8 cellular contexts compared by ENCODE assay signal in the genomic region with DNA sequence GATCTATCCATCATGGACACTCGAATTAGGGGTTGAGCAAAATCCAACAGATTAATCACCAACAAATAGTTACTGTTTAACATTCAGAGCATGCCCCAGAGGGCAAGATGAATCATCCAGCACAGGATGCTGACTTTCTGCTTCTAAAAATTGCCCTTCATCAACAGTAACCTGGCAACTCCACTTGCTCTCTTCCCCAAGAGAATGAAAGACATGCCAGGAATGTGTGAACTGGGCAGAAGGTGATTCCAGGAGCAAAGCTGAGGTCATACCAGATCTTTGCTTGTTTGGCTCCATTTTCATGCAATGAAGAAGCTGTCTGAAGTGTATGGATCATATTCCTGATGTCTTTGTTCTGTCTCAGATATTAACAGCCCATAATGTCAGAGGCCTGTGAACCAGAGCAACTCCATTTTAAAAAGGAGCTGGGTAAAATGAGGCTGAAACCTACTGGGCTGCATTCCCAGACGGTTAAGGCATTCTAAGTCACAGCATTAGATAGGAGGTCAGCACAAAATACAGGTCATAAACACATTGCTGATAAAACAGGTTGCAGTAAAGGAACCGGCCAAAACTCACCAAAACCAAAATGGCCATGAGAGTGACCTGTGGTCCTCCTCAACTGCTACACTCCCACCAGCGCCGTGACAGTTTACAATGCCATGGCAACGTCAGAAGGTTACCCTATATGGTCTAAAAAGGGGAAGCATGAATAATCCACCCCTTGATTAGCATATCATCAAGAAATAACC. TPM values are rescaled to one million over a fixed set of nuclear protein-coding genes. Genes with fewer than 3 reads are reported as not detected.
DNase-seq lines count a peak whose midpoint lies in the region; ATAC-seq lines count a peak whose summit lies in the region.

No MANE protein-coding gene starts in this region.

- ATAC-seq in GM18868 (IDR thresholded peaks at IDR 0.05; ENCODE audit: unreplicated experiment), result no peak

- no peaks in the 10 kb centered on the region for H3K9me3 ChIP-seq in stomach smooth muscle (ENCODE audit: control insufficient read depth in 2 of 2, low read length in 2 of 2)

- H3K27me3 ChIP-seq in H7 (ENCODE audit: control insufficient read depth, insufficient read depth, low read length), result no peaks in the 10 kb centered on the region
- no peaks in the 10 kb centered on the region for H3K27me3 ChIP-seq in layer of hippocampus (ENCODE audit: control insufficient read depth, insufficient read depth, low read length)
- H3K27me3 ChIP-seq in stomach smooth muscle (ENCODE audit: control insufficient read depth in 1 of 2, insufficient read depth in 2 of 2, low read length in 2 of 2), result no peaks in the 10 kb centered on the region

- peak overlapping the region in 1 of 2 donors; percentile 43 for H3K9ac ChIP-seq in stomach smooth muscle (ENCODE audit: low read length in 2 of 2)

- H3K36me3 ChIP-seq in H7 (replicated peaks; ENCODE audit: control insufficient read depth, insufficient read depth, low read length), result no peaks in the 10 kb centered on the region
- no peaks in the 10 kb centered on the region for H3K36me3 ChIP-seq in stomach smooth muscle (ENCODE audit: control insufficient read depth in 2 of 2, insufficient read depth in 2 of 2, low read length in 2 of 2)

- DNase-seq in CD1c-positive myeloid dendritic cell (ENCODE audit: extremely low spot score) (peak; percentile 67), H7 (peak; percentile 45), RPMI7951 (ENCODE audit: low read depth) (peak; percentile 97), cerebellar cortex (ENCODE audit: low spot score) (peak; percentile 88), inferior parietal cortex (ENCODE audit: extremely low spot score) (no peak)

- no peak overlapping the region for H3K4me3 ChIP-seq in H7 (ENCODE audit: insufficient read depth, low read depth, low read length)
- no peak overlapping the region for H3K4me3 ChIP-seq in stomach smooth muscle (ENCODE audit: low read length in 2 of 2)

- H3K27ac ChIP-seq in layer of hippocampus (ENCODE audit: low read depth, low read length), result peak overlapping the region; percentile 99
- peak overlapping the region; percentile 95 for H3K27ac ChIP-seq in stomach smooth muscle (ENCODE audit: low read length)

- H3K4me1 ChIP-seq in stomach smooth muscle (ENCODE audit: control insufficient read depth, insufficient read depth, low read length), result peaks cover 19% of the 10 kb centered on the region

RNA-seq across cellular contexts. Expression of gene ZNF367, which starts 2.5 kb away (rescaled TPM):
- total RNA-seq in H7 (2014; rRNA removed; shearing (Covaris generic)), result 10.0 and 12.3 TPM in 2 replicates
- 18.2 and 21.1 TPM in 2 replicates for total RNA-seq in RPMI7951 (2014; rRNA removed; shearing (Covaris generic))

RNA-seq across cellular contexts. Expression of gene HABP4, which starts 29.3 kb away (rescaled TPM):
- total RNA-seq in H7 (2014; rRNA removed; shearing (Covaris generic)), result 4.6 and 10.0 TPM in 2 replicates
- total RNA-seq in RPMI7951 (2014; rRNA removed; shearing (Covaris generic)), result 8.8 and 9.4 TPM in 2 replicates

RNA-seq across cellular contexts. Expression of gene SLC35D2, which starts 37.1 kb away (rescaled TPM):
- total RNA-seq in H7 (2014; rRNA removed; shearing (Covaris generic)), result 10.3 and 16.1 TPM in 2 replicates
- 21.3 and 21.9 TPM in 2 replicates for total RNA-seq in RPMI7951 (2014; rRNA removed; shearing (Covaris generic))
